ENCODE assay signal across 10 cellular contexts in genomic region chr16:87953308-87954208, GRCh38. TPM values are rescaled to one million over a fixed set of nuclear protein-coding genes. Genes with fewer than 3 reads are reported as not detected.
DNase-seq lines count a peak whose midpoint lies in the region; ATAC-seq, FAIRE-seq and TF ChIP-seq lines count a peak whose summit lies in the region.
"Had no signal": no experiment of that assay in that cellular context is flagged by ENCODE, and none has a peak within 500 bp of the region (broad histone marks: within the 10 kb centered on the region; RNA-seq: fewer than 3 reads in every experiment).

No MANE protein-coding gene starts in this region.

- no peak for TF ChIP-seq POLR2A in adrenal gland (IDR thresholded peaks at IDR 0.05)

- no peak for DNase-seq in heart right ventricle
- DNase-seq in right cardiac atrium: no peak
- no peak for DNase-seq in adrenal gland
- DNase-seq in medulla oblongata (ENCODE audit: extremely low spot score): peak; percentile 64
- DNase-seq in upper lobe of right lung: no peak
- DNase-seq in urothelium cell line (ENCODE audit: low spot score): no peak
- DNase-seq: DMS 273 treated with DMSO at 0.1 percent for 48 hours had no signal

- peak overlapping the region in 8 of 10 donors; percentile 24 to 100 (median 64) for H3K27ac ChIP-seq in heart right ventricle
- no peak overlapping the region for H3K27ac ChIP-seq in right cardiac atrium (ENCODE audit: low read length)
- peak overlapping the region in 4 of 5 donors; percentile 31 to 96 (median 60) for H3K27ac ChIP-seq in adrenal gland
- peak overlapping the region; percentile 98 for H3K27ac ChIP-seq in upper lobe of right lung

- WGBS in heart right ventricle, 2 donors: 64 to 66% methylated on average over 15 of the region's 15 CpGs
- 64% methylated on average over 15 of the region's 15 CpGs for WGBS in right cardiac atrium
- WGBS in adrenal gland, 4 donors: 61 to 72% (median 67%) methylated on average over 15 of the region's 15 CpGs

- TF ChIP-seq CTCF in heart right ventricle (IDR thresholded peaks at IDR 0.05): no peak
- no peak for TF ChIP-seq CTCF in adrenal gland (IDR thresholded peaks at IDR 0.05)
- no peak for TF ChIP-seq CTCF in upper lobe of right lung (IDR thresholded peaks at IDR 0.05)

- ATAC-seq in heart right ventricle (no peak), right cardiac atrium (no peak), upper lobe of right lung (no peak), GM18517 (IDR thresholded peaks at IDR 0.05; ENCODE audit: unreplicated experiment) (no peak), GM18909 (IDR thresholded peaks at IDR 0.05; ENCODE audit: poor library complexity, unreplicated experiment) (no peak)

- H3K4me1 ChIP-seq in heart right ventricle: peaks cover 9 to 75% (median 54%) of the 10 kb centered on the region in 9 donors
- H3K4me1 ChIP-seq in right cardiac atrium (ENCODE audit: control insufficient read depth, insufficient read depth, low read length): peaks cover 9% of the 10 kb centered on the region
- peaks cover 8 to 51% of the 10 kb centered on the region in 2 donors for H3K4me1 ChIP-seq in adrenal gland (replicated peaks in 1 of 2)
- peaks cover 44% of the 10 kb centered on the region for H3K4me1 ChIP-seq in upper lobe of right lung

- H3K36me3 ChIP-seq in heart right ventricle (peaks cover 0 to 22% (median 0%) of the 10 kb centered on the region in 9 donors), adrenal gland (replicated peaks in 1 of 2) (no peaks in the 10 kb centered on the region), upper lobe of right lung (peaks cover 6% of the 10 kb centered on the region)

- H3K27me3 ChIP-seq in heart right ventricle: no peaks in the 10 kb centered on the region
- H3K27me3 ChIP-seq in right cardiac atrium (ENCODE audit: control insufficient read depth, insufficient read depth): no peaks in the 10 kb centered on the region
- no peaks in the 10 kb centered on the region for H3K27me3 ChIP-seq in adrenal gland
- H3K27me3 ChIP-seq in upper lobe of right lung: no peaks in the 10 kb centered on the region

- intact Hi-C loops in heart right ventricle (cut with DNase I): no loop called here
- intact Hi-C loops in right cardiac atrium (cut with DNase I): no loop called here
- intact Hi-C loops in adrenal gland (cut with DNase I): no loop called here
- intact Hi-C loops in upper lobe of right lung (cut with DNase I): no loop called here

- H3K4me3 ChIP-seq in heart right ventricle (peak overlapping the region in 2 of 10 donors; percentile 4 to 14), right cardiac atrium (ENCODE audit: low read length) (no peak overlapping the region), adrenal gland (no peak overlapping the region), upper lobe of right lung (peak overlapping the region; percentile 19)

- H3K9me3 ChIP-seq in heart right ventricle (no peaks in the 10 kb centered on the region), right cardiac atrium (ENCODE audit: control insufficient read depth, low read length) (no peaks in the 10 kb centered on the region), adrenal gland (replicated peaks in 1 of 3) (no peaks in the 10 kb centered on the region), upper lobe of right lung (no peaks in the 10 kb centered on the region)

- FAIRE-seq in urothelium cell line (lab: Jason Lieb, UNC): no peak

RNA-seq across cellular contexts. Expression of gene BANP, which starts 2.3 kb away (rescaled TPM):
- 10 to 100 TPM in 9 of 10 donors, 1 to 10 TPM in 1; 9.3 to 20.4 (median 14.3) TPM for total RNA-seq in heart right ventricle
- 10 to 100 TPM in 1 of 2 donors, 1 to 10 TPM in 1; 6.1 to 11.3 TPM for polyA plus RNA-seq in heart right ventricle
- total RNA-seq in right cardiac atrium: 10 to 100 TPM; 15.6 to 18.1 (median 17.4) TPM
- polyA plus RNA-seq in right cardiac atrium: 9.0 TPM
- 10 to 100 TPM; 16.8 to 29.8 (median 22.2) TPM for total RNA-seq in adrenal gland
- polyA plus RNA-seq in adrenal gland: 10 to 100 TPM; 10.4 to 23.6 (median 19.2) TPM
- 20.6 TPM for total RNA-seq in upper lobe of right lung

RNA-seq across cellular contexts. Expression of gene CA5A, which starts 17.2 kb away (rescaled TPM):
- total RNA-seq in heart right ventricle (under 1 TPM in 4 of 10 donors, not detected in 6; 0.15 to 0.65 (median 0.27) TPM), right cardiac atrium (not detected), adrenal gland (under 1 TPM in 1 of 8 donors, not detected in 7; 0.56 TPM), upper lobe of right lung (not detected)
- polyA plus RNA-seq in heart right ventricle (under 1 TPM in 1 of 2 donors, not detected in 1; 0.29 TPM), right cardiac atrium (not detected), adrenal gland (not detected)
- total RNA-seq: T-helper 1 cell treated with Interleukin-12 subunit alpha and Interleukin-12 subunit beta and Interleukin-4 antibody, amounts not matched to agents 30 ng/mL and 1 ng/mL, for 36 hours had no signal
